In genomic region chr20:57457243-57457761, GRCh38 we compare ENCODE assay signal across 2 cellular contexts.
TF ChIP-seq lines count a peak whose summit lies in the region.

No MANE protein-coding gene starts in this region.

TF ChIP-seq in K562, 482 proteins besides CTCF, POLR2A, EP300 and RAD21 (continued from another document):
- peak; percentile 23 for TF ChIP-seq POLR2B (IDR thresholded peaks at IDR 0.05; ENCODE audit: low read depth, partially characterized antibody)
- peak; percentile 17 for TF ChIP-seq NFYB (IDR thresholded peaks at IDR 0.05; ENCODE audit: extremely low read depth, insufficient read length)
- TF ChIP-seq ZNF583 (CRISPR knock-in tag; IDR thresholded peaks at IDR 0.05), result no peak
- no peak for TF ChIP-seq BACH1 (tag; IDR thresholded peaks at IDR 0.05)
- 0 out of 4 replicates have a peak, but pooled peaks of 1 of the 2 experiments have one; percentile 14 for TF ChIP-seq TRIM24 (IDR thresholded peaks at IDR 0.05)
- TF ChIP-seq, protein P1, sequence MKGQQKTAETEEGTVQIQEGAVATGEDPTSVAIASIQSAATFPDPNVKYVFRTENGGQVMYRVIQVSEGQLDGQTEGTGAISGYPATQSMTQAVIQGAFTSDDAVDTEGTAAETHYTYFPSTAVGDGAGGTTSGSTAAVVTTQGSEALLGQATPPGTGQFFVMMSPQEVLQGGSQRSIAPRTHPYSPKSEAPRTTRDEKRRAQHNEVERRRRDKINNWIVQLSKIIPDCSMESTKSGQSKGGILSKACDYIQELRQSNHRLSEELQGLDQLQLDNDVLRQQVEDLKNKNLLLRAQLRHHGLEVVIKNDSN (CRISPR knock-in tag; IDR thresholded peaks at IDR 0.05), result peak; percentile 81
- peak; percentile 35 for TF ChIP-seq FOS (IDR thresholded peaks at IDR 0.05; ENCODE audit: extremely low read depth, insufficient read length)
- TF ChIP-seq, protein P2, sequence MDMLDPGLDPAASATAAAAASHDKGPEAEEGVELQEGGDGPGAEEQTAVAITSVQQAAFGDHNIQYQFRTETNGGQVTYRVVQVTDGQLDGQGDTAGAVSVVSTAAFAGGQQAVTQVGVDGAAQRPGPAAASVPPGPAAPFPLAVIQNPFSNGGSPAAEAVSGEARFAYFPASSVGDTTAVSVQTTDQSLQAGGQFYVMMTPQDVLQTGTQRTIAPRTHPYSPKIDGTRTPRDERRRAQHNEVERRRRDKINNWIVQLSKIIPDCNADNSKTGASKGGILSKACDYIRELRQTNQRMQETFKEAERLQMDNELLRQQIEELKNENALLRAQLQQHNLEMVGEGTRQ (CRISPR knock-in tag; IDR thresholded peaks at IDR 0.05), result peak; percentile 66
- TF ChIP-seq SREBF1 (IDR thresholded peaks at IDR 0.05; ENCODE audit: borderline replicate concordance, low read depth, low read length), result peak; percentile 95
- TF ChIP-seq ZNF174 (CRISPR knock-in tag; IDR thresholded peaks at IDR 0.05), result no peak
- TF ChIP-seq TBP (optimal IDR thresholded peaks at IDR 0.05; ENCODE audit: low read depth, low read length), result peak; percentile 39
- peak in 1 of 3 experiments; percentile 91; a peak in 2 of 6 replicates for TF ChIP-seq ZBTB11 (CRISPR knock-in tag; IDR thresholded peaks at IDR 0.05)
- peak; percentile 2 to 48; a peak in 2 of 4 replicates for TF ChIP-seq NRF1 (conservative IDR thresholded peaks at IDR 0.05 in 1 of 2, IDR thresholded peaks at IDR 0.05 in 1 of 2)
- TF ChIP-seq MBD1 (CRISPR knock-in tag; IDR thresholded peaks at IDR 0.05), result no peak
- peak; percentile 51; the same call in 1 of the 2 replicates for TF ChIP-seq ZNF668 (CRISPR knock-in tag; IDR thresholded peaks at IDR 0.05)
- peak; percentile 38; the same call in 1 of the 2 replicates for TF ChIP-seq SUPT5H (IDR thresholded peaks at IDR 0.05)
- peak; percentile 58; the same call in 1 of the 2 replicates for TF ChIP-seq RBFOX2 (IDR thresholded peaks at IDR 0.05; ENCODE audit: low read depth, low read length)
- TF ChIP-seq PURB (CRISPR knock-in tag; IDR thresholded peaks at IDR 0.05; ENCODE audit: low read depth), result no peak
- peak; percentile 39 for TF ChIP-seq RAD51 (IDR thresholded peaks at IDR 0.05; ENCODE audit: borderline replicate concordance, low read depth)

TF ChIP-seq in HepG2, 621 proteins besides CTCF, POLR2A, EP300 and RAD21 (continued from another document):
- TF ChIP-seq, protein P3, sequence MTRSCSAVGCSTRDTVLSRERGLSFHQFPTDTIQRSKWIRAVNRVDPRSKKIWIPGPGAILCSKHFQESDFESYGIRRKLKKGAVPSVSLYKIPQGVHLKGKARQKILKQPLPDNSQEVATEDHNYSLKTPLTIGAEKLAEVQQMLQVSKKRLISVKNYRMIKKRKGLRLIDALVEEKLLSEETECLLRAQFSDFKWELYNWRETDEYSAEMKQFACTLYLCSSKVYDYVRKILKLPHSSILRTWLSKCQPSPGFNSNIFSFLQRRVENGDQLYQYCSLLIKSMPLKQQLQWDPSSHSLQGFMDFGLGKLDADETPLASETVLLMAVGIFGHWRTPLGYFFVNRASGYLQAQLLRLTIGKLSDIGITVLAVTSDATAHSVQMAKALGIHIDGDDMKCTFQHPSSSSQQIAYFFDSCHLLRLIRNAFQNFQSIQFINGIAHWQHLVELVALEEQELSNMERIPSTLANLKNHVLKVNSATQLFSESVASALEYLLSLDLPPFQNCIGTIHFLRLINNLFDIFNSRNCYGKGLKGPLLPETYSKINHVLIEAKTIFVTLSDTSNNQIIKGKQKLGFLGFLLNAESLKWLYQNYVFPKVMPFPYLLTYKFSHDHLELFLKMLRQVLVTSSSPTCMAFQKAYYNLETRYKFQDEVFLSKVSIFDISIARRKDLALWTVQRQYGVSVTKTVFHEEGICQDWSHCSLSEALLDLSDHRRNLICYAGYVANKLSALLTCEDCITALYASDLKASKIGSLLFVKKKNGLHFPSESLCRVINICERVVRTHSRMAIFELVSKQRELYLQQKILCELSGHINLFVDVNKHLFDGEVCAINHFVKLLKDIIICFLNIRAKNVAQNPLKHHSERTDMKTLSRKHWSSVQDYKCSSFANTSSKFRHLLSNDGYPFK (CRISPR knock-in tag; IDR thresholded peaks at IDR 0.05; ENCODE audit: borderline replicate concordance), result no peak
- TF ChIP-seq NFYB (CRISPR knock-in tag; IDR thresholded peaks at IDR 0.05) (peak; percentile 46; the same call in 1 of the 2 replicates), ZXDC (CRISPR knock-in tag; IDR thresholded peaks at IDR 0.05) (0 out of 2 replicates have a peak, but pooled peaks have one; percentile 23), RORA (CRISPR knock-in tag; IDR thresholded peaks at IDR 0.05) (no peak), ZNF503 (CRISPR knock-in tag; IDR thresholded peaks at IDR 0.05) (no peak), CERS6 (CRISPR knock-in tag; IDR thresholded peaks at IDR 0.05) (no peak), ZNF761 (CRISPR knock-in tag; conservative IDR thresholded peaks at IDR 0.05) (no peak), RFX1 (IDR thresholded peaks at IDR 0.05) (0 out of 2 replicates have a peak, but pooled peaks have one; percentile 8), ZNF607 (CRISPR knock-in tag; IDR thresholded peaks at IDR 0.05; ENCODE audit: borderline replicate concordance) (no peak), ZNF547 (CRISPR knock-in tag; IDR thresholded peaks at IDR 0.05) (no peak), HIC2 (CRISPR knock-in tag; IDR thresholded peaks at IDR 0.05; ENCODE audit: low read depth) (0 out of 2 replicates have a peak, but pooled peaks have one; percentile 36), ZNF629 (CRISPR knock-in tag; conservative IDR thresholded peaks at IDR 0.05) (0 out of 2 replicates have a peak, but pooled peaks have one; percentile 15), KAT2B (IDR thresholded peaks at IDR 0.05; ENCODE audit: borderline replicate concordance, low read depth, low read length) (no peak), ZNF576 (CRISPR knock-in tag; IDR thresholded peaks at IDR 0.05) (no peak), NR2C2 (CRISPR knock-in tag; IDR thresholded peaks at IDR 0.05; ENCODE audit: borderline replicate concordance) (0 out of 2 replicates have a peak, but pooled peaks have one; percentile 29), TCF12 (IDR thresholded peaks at IDR 0.05) (no peak), TCF12 (CRISPR knock-in tag; IDR thresholded peaks at IDR 0.05) (no peak), FOXA1 (IDR thresholded peaks at IDR 0.05) (no peak), FOXA1 (CRISPR knock-in tag; IDR thresholded peaks at IDR 0.05) (no peak)
- TF ChIP-seq, protein P4, sequence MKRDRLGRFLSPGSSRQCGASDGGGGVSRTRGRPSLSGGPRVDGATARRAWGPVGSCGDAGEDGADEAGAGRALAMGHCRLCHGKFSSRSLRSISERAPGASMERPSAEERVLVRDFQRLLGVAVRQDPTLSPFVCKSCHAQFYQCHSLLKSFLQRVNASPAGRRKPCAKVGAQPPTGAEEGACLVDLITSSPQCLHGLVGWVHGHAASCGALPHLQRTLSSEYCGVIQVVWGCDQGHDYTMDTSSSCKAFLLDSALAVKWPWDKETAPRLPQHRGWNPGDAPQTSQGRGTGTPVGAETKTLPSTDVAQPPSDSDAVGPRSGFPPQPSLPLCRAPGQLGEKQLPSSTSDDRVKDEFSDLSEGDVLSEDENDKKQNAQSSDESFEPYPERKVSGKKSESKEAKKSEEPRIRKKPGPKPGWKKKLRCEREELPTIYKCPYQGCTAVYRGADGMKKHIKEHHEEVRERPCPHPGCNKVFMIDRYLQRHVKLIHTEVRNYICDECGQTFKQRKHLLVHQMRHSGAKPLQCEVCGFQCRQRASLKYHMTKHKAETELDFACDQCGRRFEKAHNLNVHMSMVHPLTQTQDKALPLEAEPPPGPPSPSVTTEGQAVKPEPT (CRISPR knock-in tag; IDR thresholded peaks at IDR 0.05; ENCODE audit: low read depth), result no peak
- TF ChIP-seq, protein P2 (IDR thresholded peaks at IDR 0.05; ENCODE audit: low read depth, low read length), result peak; percentile 35; the same call in 1 of the 2 replicates
- TF ChIP-seq, protein P2 (CRISPR knock-in tag; IDR thresholded peaks at IDR 0.05; ENCODE audit: borderline replicate concordance), result no peak
